ENCODE assay signal across 2 cellular contexts in the genomic region with DNA sequence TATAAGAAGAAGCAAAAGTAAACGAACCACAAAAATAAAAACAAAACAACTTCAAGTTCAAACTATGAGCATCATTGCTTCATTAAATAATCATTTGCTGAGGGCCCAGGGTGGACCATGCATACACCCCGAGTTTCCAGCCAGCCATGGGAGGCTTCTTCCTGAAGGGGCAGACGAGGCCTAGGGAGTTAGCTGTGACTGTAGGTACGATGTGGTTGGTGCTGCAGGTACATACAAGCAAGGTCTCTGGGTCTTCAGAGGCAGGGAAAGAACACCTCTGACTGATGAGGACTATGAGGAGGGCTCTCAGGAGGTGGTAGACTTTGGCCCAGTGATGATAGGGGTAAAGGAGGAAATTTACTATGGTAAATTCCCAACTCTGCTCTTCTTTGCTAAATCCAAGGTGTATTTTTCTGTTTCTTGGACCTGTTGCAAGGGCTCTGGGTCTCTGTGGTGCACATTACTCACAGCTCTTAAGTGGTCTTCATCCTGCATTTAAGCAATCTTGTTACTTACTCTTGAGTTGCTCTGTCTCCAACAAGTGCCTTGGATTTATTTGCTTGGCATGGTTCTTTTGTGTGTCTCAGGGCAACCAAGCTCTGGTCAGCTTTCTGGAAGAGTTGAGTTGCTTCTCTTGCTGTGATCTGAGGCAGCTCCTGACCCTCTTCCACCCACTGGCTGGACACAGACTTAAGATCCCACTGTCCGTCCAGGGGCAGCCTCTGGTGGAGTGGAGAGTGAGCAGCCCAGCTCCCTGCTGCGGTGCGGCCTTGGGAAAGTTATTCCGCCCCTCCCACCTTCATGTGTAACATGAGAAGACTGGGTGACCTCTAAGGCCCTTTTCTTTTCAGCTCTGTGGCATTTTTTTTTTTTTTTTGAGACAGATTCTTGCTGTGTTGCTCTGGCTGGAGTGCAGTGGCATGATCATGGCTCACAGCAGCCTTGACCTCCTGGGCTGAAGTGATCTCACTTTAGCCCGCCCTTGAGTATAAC.
TF ChIP-seq lines count a peak whose summit lies in the region.

No MANE protein-coding gene starts in this region.

TF ChIP-seq in GM23338, 12 proteins besides CTCF, POLR2A, EP300 and RAD21 (continued from another document):
- TF ChIP-seq, protein P1, sequence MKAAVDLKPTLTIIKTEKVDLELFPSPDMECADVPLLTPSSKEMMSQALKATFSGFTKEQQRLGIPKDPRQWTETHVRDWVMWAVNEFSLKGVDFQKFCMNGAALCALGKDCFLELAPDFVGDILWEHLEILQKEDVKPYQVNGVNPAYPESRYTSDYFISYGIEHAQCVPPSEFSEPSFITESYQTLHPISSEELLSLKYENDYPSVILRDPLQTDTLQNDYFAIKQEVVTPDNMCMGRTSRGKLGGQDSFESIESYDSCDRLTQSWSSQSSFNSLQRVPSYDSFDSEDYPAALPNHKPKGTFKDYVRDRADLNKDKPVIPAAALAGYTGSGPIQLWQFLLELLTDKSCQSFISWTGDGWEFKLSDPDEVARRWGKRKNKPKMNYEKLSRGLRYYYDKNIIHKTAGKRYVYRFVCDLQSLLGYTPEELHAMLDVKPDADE (IDR thresholded peaks at IDR 0.05) = no peak

TF ChIP-seq in WTC11, 78 proteins besides CTCF, POLR2A, EP300 and RAD21 (continued from another document):
- TF ChIP-seq, protein P2, sequence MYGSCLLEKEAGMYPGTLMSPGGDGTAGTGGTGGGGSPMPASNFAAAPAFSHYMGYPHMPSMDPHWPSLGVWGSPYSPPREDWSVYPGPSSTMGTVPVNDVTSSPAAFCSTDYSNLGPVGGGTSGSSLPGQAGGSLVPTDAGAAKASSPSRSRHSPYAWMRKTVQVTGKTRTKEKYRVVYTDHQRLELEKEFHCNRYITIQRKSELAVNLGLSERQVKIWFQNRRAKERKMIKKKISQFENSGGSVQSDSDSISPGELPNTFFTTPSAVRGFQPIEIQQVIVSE (CRISPR knock-in tag; IDR thresholded peaks at IDR 0.05; ENCODE audit: borderline replicate concordance) = no peak
